In genomic region chr15:82186748-82187415, GRCh38 we compare ENCODE assay signal across 14 cellular contexts.
A peak's percentile ranks its signal among the peaks of the same experiment; 100 is the strongest.
DNase-seq lines count a peak whose midpoint lies in the region; ATAC-seq and TF ChIP-seq lines count a peak whose summit lies in the region.
"Had no signal": no experiment of that assay in that cellular context is flagged by ENCODE, and none has a peak within 500 bp of the region (broad histone marks: within the 10 kb centered on the region; RNA-seq: fewer than 3 reads in every experiment).

No MANE protein-coding gene starts in this region.

- H3K27ac Mint-ChIP-seq in WTC11, result peak overlapping the region; percentile 3; the same call in 1 of the 2 replicates
- no peak overlapping the region for H3K27ac Mint-ChIP-seq in chondrocyte (ENCODE audit: unreplicated experiment)
- no peak overlapping the region for H3K27ac Mint-ChIP-seq in T-cell
- H3K27ac Mint-ChIP-seq: activated B cell treated with CpG ODN at 0.5 μM for 24 hours had no signal

- POLR2A ChIA-PET in WTC11 (lab: Charles Lee), result no interaction called here
- POLR2A ChIA-PET in T-cell (lab: Charles Lee), result no interaction called here

- H3K27me3 Mint-ChIP-seq in WTC11 (ENCODE audit: low read depth) (no peaks in the 10 kb centered on the region), chondrocyte (ENCODE audit: low read depth) (no peaks in the 10 kb centered on the region), T-cell (no peaks in the 10 kb centered on the region)
- H3K27me3 Mint-ChIP-seq: activated B cell treated with CpG ODN at 0.5 μM for 24 hours had no signal

- peaks cover 16% of the 10 kb centered on the region for H3K4me1 Mint-ChIP-seq in WTC11
- H3K4me1 Mint-ChIP-seq in chondrocyte (ENCODE audit: low read depth), result peaks cover 50% of the 10 kb centered on the region
- no peaks in the 10 kb centered on the region for H3K4me1 Mint-ChIP-seq in T-cell

- TF ChIP-seq CTCF in WTC11 (IDR thresholded peaks at IDR 0.05) (no peak), chondrocyte (IDR thresholded peaks at IDR 0.05) (no peak)

- no peak for DNase-seq in WTC11 (ENCODE audit: low spot score)
- no peak for DNase-seq in stimulated activated naive CD4-positive, alpha-beta T cell (lab: John Stamatoyannopoulos, UW)
- DNase-seq in GM19240 (ENCODE audit: insufficient read length, low spot score), result no peak
- DNase-seq in chondrocyte (ENCODE audit: low spot score), result no peak
- DNase-seq in T-cell, result no peak
- DNase-seq: activated B cell treated with CpG ODN at 0.5 μM for 24 hours; activated T-cell treated with anti-CD3 and anti-CD28 coated beads, Interleukin-2, amount 50 U/mL, for 48 hours; mesenchymal stem cell; NCI-H2081 treated with DMSO at 0.1 percent for 48 hours; retina; RPMI8226 had no signal

- ATAC-seq in GM18519 (IDR thresholded peaks at IDR 0.05; ENCODE audit: low FRiP score, unreplicated experiment) (peak; percentile 65), GM21515 (IDR thresholded peaks at IDR 0.05; ENCODE audit: unreplicated experiment) (peak; percentile 71), HG03175 (IDR thresholded peaks at IDR 0.05; ENCODE audit: unreplicated experiment) (peak; percentile 83), WTC11 (no peak), T-cell (replicated peaks in 1 of 4) (no peak)

- H3K36me3 Mint-ChIP-seq in WTC11 (no peaks in the 10 kb centered on the region), chondrocyte (ENCODE audit: low read depth) (peaks cover 3% of the 10 kb centered on the region), T-cell (peaks cover 15% of the 10 kb centered on the region)

- H3K4me3 Mint-ChIP-seq in WTC11, result no peak overlapping the region
- H3K4me3 Mint-ChIP-seq in chondrocyte (ENCODE audit: unreplicated experiment), result no peak overlapping the region
- no peak overlapping the region for H3K4me3 Mint-ChIP-seq in T-cell
- H3K4me3 Mint-ChIP-seq: activated B cell treated with CpG ODN at 0.5 μM for 24 hours had no signal

- no peaks in the 10 kb centered on the region for H3K9me3 Mint-ChIP-seq in WTC11
- no peaks in the 10 kb centered on the region for H3K9me3 Mint-ChIP-seq in chondrocyte (ENCODE audit: low read depth)
- no peaks in the 10 kb centered on the region for H3K9me3 Mint-ChIP-seq in T-cell
- H3K9me3 Mint-ChIP-seq: activated B cell treated with CpG ODN at 0.5 μM for 24 hours had no signal

- CTCF ChIA-PET in WTC11 (lab: Charles Lee), result interaction anchor here (1.3 kb wide), 1 partner anchor 47 kb away, joined by 4 read pairs; no protein-coding TSS in a partner anchor
- CTCF ChIA-PET in T-cell (lab: Charles Lee), result no interaction called here

TF ChIP-seq in WTC11, 78 proteins besides CTCF, POLR2A, EP300 and RAD21:
- no peak for TF ChIP-seq PRRX2 (CRISPR knock-in tag; IDR thresholded peaks at IDR 0.05)
- TF ChIP-seq ATF3 (CRISPR knock-in tag; conservative IDR thresholded peaks at IDR 0.05), result no peak
- TF ChIP-seq MAX (CRISPR knock-in tag; IDR thresholded peaks at IDR 0.05), result no peak
- TF ChIP-seq TEAD1 (CRISPR knock-in tag; IDR thresholded peaks at IDR 0.05), result no peak
- TF ChIP-seq NR2C2 (CRISPR knock-in tag; IDR thresholded peaks at IDR 0.05), result no peak
- no peak for TF ChIP-seq PRDM15 (CRISPR knock-in tag; IDR thresholded peaks at IDR 0.05)
- no peak for TF ChIP-seq CDX4 (CRISPR knock-in tag; IDR thresholded peaks at IDR 0.05; ENCODE audit: borderline replicate concordance)
- no peak for TF ChIP-seq MXD4 (CRISPR knock-in tag; IDR thresholded peaks at IDR 0.05; ENCODE audit: borderline replicate concordance)
- no peak for TF ChIP-seq STAT6 (CRISPR knock-in tag; conservative IDR thresholded peaks at IDR 0.05; ENCODE audit: low read depth)
- TF ChIP-seq KAT7 (CRISPR knock-in tag; IDR thresholded peaks at IDR 0.05; ENCODE audit: borderline replicate concordance), result no peak
- no peak for TF ChIP-seq ZNF219 (CRISPR knock-in tag; IDR thresholded peaks at IDR 0.05; ENCODE audit: borderline replicate concordance)
- no peak for TF ChIP-seq NFE2L1 (CRISPR knock-in tag; IDR thresholded peaks at IDR 0.05)

Comparison
In these comparisons a context has a peak if more than half of its experiments do, and no peak if none do; other contexts are left out.
1. ATAC-seq: peak in GM18519 (single experiment), GM21515 (single experiment) and HG03175 (single experiment); none in WTC11 (single experiment) and T-cell (0 of 4).